8 cellular contexts compared by ENCODE assay signal in genomic region chr1:8424539-8425116, GRCh38.
DNase-seq lines count a peak whose midpoint lies in the region; ATAC-seq and TF ChIP-seq lines count a peak whose summit lies in the region.

No MANE protein-coding gene starts in this region.

- no peak for ATAC-seq in GM19324 (IDR thresholded peaks at IDR 0.05; ENCODE audit: low FRiP score, unreplicated experiment)

- H3K36me3 ChIP-seq in neuron (ENCODE audit: insufficient read depth, low read length): peaks cover 11% of the 10 kb centered on the region

- no peak overlapping the region for H2AFZ ChIP-seq in neuron (ENCODE audit: low read depth, low read length)

- H3K4me3 ChIP-seq in fibroblast of the aortic adventitia (ENCODE audit: low read depth, low read length) (peak overlapping the region; percentile 88), neuron (ENCODE audit: low read length) (peak overlapping the region; percentile 66)

- H3K27ac Mint-ChIP-seq in activated T-cell treated with anti-CD3 and anti-CD28 coated beads, Interleukin-2, amount 50 U/mL, for 24 hours: peak overlapping the region; percentile 98

- peaks cover 50% of the 10 kb centered on the region for H3K4me1 Mint-ChIP-seq in activated T-cell treated with anti-CD3 and anti-CD28 coated beads, Interleukin-2, amount 50 U/mL, for 24 hours (ENCODE audit: low read depth)

- H3K27me3 ChIP-seq in neuron (ENCODE audit: insufficient read depth, low read length): no peaks in the 10 kb centered on the region

- H3K4me3 Mint-ChIP-seq in activated T-cell treated with anti-CD3 and anti-CD28 coated beads, Interleukin-2, amount 50 U/mL, for 24 hours: peak overlapping the region; percentile 86

- no peaks in the 10 kb centered on the region for H3K36me3 Mint-ChIP-seq in activated T-cell treated with anti-CD3 and anti-CD28 coated beads, Interleukin-2, amount 50 U/mL, for 24 hours (ENCODE audit: low read depth)

- no peaks in the 10 kb centered on the region for H3K9me3 Mint-ChIP-seq in activated T-cell treated with anti-CD3 and anti-CD28 coated beads, Interleukin-2, amount 50 U/mL, for 24 hours

- H3K4me1 ChIP-seq in neuron (ENCODE audit: insufficient read depth, low read length): peaks cover 41% of the 10 kb centered on the region

- H3K27me3 Mint-ChIP-seq in activated T-cell treated with anti-CD3 and anti-CD28 coated beads, Interleukin-2, amount 50 U/mL, for 24 hours: no peaks in the 10 kb centered on the region

- H3K9me3 ChIP-seq in neuron (ENCODE audit: low read length): no peaks in the 10 kb centered on the region

- DNase-seq in NCI-H2171 treated with DMSO at 0.1 percent for 48 hours (lab: John Stamatoyannopoulos, UW): peak; percentile 28
- DNase-seq in NCI-H2171 (lab: John Stamatoyannopoulos, UW): no peak
- peak; percentile 46 for DNase-seq in NCI-H510A (lab: John Stamatoyannopoulos, UW)
- peak; percentile 71 for DNase-seq in activated T-cell treated with anti-CD3 and anti-CD28 coated beads, Interleukin-2, amount 50 U/mL, for 24 hours
- no peak for DNase-seq in fibroblast of the aortic adventitia (ENCODE audit: low read depth)
- no peak for DNase-seq in NCI-H226

- no peak for TF ChIP-seq CTCF in fibroblast of the aortic adventitia (IDR thresholded peaks at IDR 0.05; ENCODE audit: insufficient read depth, low read length)

Comparison
In these comparisons a context has a peak if more than half of its experiments do, and no peak if none do; other contexts are left out.
1. DNase-seq: peak in NCI-H2171 treated with DMSO at 0.1 percent for 48 hours (single experiment), NCI-H510A (single experiment) and activated T-cell treated with anti-CD3 and anti-CD28 coated beads, Interleukin-2, amount 50 U/mL, for 24 hours (single experiment); none in NCI-H2171 (single experiment), fibroblast of the aortic adventitia (single experiment) and NCI-H226 (single experiment).